11 cellular contexts compared by ENCODE assay signal in genomic region chr15:70875001-70875782, GRCh38. TPM values are rescaled to one million over a fixed set of nuclear protein-coding genes. Genes with fewer than 3 reads are reported as not detected.
A peak's percentile ranks its signal among the peaks of the same experiment; 100 is the strongest.
DNase-seq lines count a peak whose midpoint lies in the region; ATAC-seq and TF ChIP-seq lines count a peak whose summit lies in the region.
"Had no signal": no experiment of that assay in that cellular context is flagged by ENCODE, and none has a peak within 500 bp of the region (broad histone marks: within the 10 kb centered on the region; RNA-seq: fewer than 3 reads in every experiment).

No MANE protein-coding gene starts in this region.

- H3K4me1 ChIP-seq in upper lobe of right lung: no peaks in the 10 kb centered on the region

- DNase-seq in NCI-H748 (lab: John Stamatoyannopoulos, UW; ENCODE audit: unreplicated experiment): peak; percentile 6
- DNase-seq in NCI-H748 treated with DMSO at 0.1 percent for 48 hours (lab: John Stamatoyannopoulos, UW): no peak
- DNase-seq in iris pigment epithelial cell (ENCODE audit: low read depth): peak; percentile 40
- no peak for DNase-seq in upper lobe of right lung
- DNase-seq in NCI-H510A (lab: John Stamatoyannopoulos, UW): no peak
- no peak for DNase-seq in DMS153 (lab: John Stamatoyannopoulos, UW)
- DNase-seq: activated CD8-positive, alpha-beta memory T cell treated with anti-CD3 and anti-CD28 coated beads, Interleukin-2, amount 10 ng/mL, durations not matched to agents 7 days and 5 days; CD4-positive, CD25-positive, alpha-beta regulatory T cell; NCI-H2171 treated with DMSO at 0.1 percent for 48 hours had no signal

- H3K36me3 ChIP-seq in upper lobe of right lung: no peaks in the 10 kb centered on the region

- no peaks in the 10 kb centered on the region for H3K27me3 ChIP-seq in upper lobe of right lung

- no peak overlapping the region for H3K27ac ChIP-seq in upper lobe of right lung

- ATAC-seq in upper lobe of right lung (no peak), GM18867 (IDR thresholded peaks at IDR 0.05; ENCODE audit: unreplicated experiment) (no peak)
- ATAC-seq: activated CD8-positive, alpha-beta memory T cell treated with anti-CD3 and anti-CD28 coated beads, Interleukin-2, amount 10 ng/mL, durations not matched to agents 7 days and 5 days had no signal

- no peaks in the 10 kb centered on the region for H3K9me3 ChIP-seq in upper lobe of right lung

- intact Hi-C loops in upper lobe of right lung (cut with DNase I): no loop called here

- H3K36me3 Mint-ChIP-seq in brain: peaks cover 4% of the 10 kb centered on the region
- H3K36me3 Mint-ChIP-seq: activated CD8-positive, alpha-beta memory T cell treated with anti-CD3 and anti-CD28 coated beads, Interleukin-2, amount 10 ng/mL, durations not matched to agents 7 days and 5 days; CD4-positive, CD25-positive, alpha-beta regulatory T cell had no signal

- H3K4me1 Mint-ChIP-seq in brain: peaks cover 6% of the 10 kb centered on the region
- H3K4me1 Mint-ChIP-seq: CD4-positive, CD25-positive, alpha-beta regulatory T cell had no signal

- H3K27me3 Mint-ChIP-seq in brain: peaks cover 3% of the 10 kb centered on the region

- TF ChIP-seq CTCF in brain (conservative IDR thresholded peaks at IDR 0.05) (peak; percentile 68), upper lobe of right lung (IDR thresholded peaks at IDR 0.05) (peak; percentile 45)

- H3K9me3 Mint-ChIP-seq in brain: peaks cover 0 to 13% (median 1%) of the 10 kb centered on the region in 5 experiments

- H3K27ac Mint-ChIP-seq in brain: peak overlapping the region in 1 of 5 experiments; percentile 3
- H3K27ac Mint-ChIP-seq: activated CD8-positive, alpha-beta memory T cell treated with anti-CD3 and anti-CD28 coated beads, Interleukin-2, amount 10 ng/mL, durations not matched to agents 7 days and 5 days; CD4-positive, CD25-positive, alpha-beta regulatory T cell had no signal

- no peak overlapping the region for H3K4me3 Mint-ChIP-seq in brain
- H3K4me3 Mint-ChIP-seq: activated CD8-positive, alpha-beta memory T cell treated with anti-CD3 and anti-CD28 coated beads, Interleukin-2, amount 10 ng/mL, durations not matched to agents 7 days and 5 days; CD4-positive, CD25-positive, alpha-beta regulatory T cell had no signal

- no peak overlapping the region for H3K4me3 ChIP-seq in upper lobe of right lung

RNA-seq across cellular contexts. Expression of gene THAP10, which starts 17.0 kb away (rescaled TPM):
- 5.5 TPM for polyA plus RNA-seq in brain (ENCODE audit: insufficient read depth, low read depth, low replicate concordance)
- total RNA-seq in upper lobe of right lung: 1.5 TPM
- total RNA-seq: CD4-positive, CD25-positive, alpha-beta regulatory T cell had no signal
- polyA plus RNA-seq: CD4-positive, CD25-positive, alpha-beta regulatory T cell had no signal

RNA-seq across cellular contexts. Expression of gene LRRC49, which starts 17.4 kb away (rescaled TPM):
- 13.8 TPM for polyA plus RNA-seq in brain (ENCODE audit: insufficient read depth, low read depth, low replicate concordance)
- 4.3 TPM for total RNA-seq in upper lobe of right lung
- total RNA-seq: CD4-positive, CD25-positive, alpha-beta regulatory T cell had no signal

RNA-seq across cellular contexts. Expression of gene LARP6, which starts 21.2 kb away (rescaled TPM):
- 52.1 TPM for polyA plus RNA-seq in brain (ENCODE audit: insufficient read depth, low read depth, low replicate concordance)
- total RNA-seq in upper lobe of right lung: 6.2 TPM
- total RNA-seq: activated CD8-positive, alpha-beta memory T cell treated with anti-CD3 and anti-CD28 coated beads, Interleukin-2, amount 10 ng/mL, durations not matched to agents 7 days and 5 days; CD4-positive, CD25-positive, alpha-beta regulatory T cell had no signal
- polyA plus RNA-seq: CD4-positive, CD25-positive, alpha-beta regulatory T cell had no signal

Comparison
In these comparisons a context has a peak if more than half of its experiments do, and no peak if none do; other contexts are left out.
1. DNase-seq: peak in NCI-H748 (single experiment) and iris pigment epithelial cell (single experiment); none in NCI-H748 treated with DMSO at 0.1 percent for 48 hours (single experiment), upper lobe of right lung (single experiment), NCI-H510A (single experiment) and DMS153 (single experiment).